8 cellular contexts compared by ENCODE assay signal in the genomic region with DNA sequence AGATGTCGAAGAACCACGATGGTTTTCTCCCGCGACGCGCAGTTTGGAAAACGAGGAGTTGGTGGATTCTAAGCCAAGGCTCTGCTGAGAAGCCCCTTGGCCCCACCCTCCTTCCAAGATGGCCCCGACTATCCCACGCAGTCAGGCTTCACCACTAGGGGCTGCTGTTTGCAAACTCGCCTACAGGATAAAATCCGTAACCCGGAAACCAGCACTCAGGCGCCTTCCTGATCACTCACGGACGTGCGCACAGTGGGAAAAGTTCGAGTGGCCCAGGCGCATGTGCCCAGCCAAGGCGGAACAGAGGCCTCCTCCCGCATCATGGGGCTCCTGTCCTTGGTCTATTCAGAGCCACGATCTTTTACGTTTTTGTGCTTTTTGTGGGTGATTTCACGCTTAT. TPM values are rescaled to one million over a fixed set of nuclear protein-coding genes. Genes with fewer than 3 reads are reported as not detected.
DNase-seq lines count a peak whose midpoint lies in the region; ATAC-seq and TF ChIP-seq lines count a peak whose summit lies in the region.

No MANE protein-coding gene starts in this region.

- peak in 1 of 2 donors; percentile 53 for ATAC-seq in CD4-positive, CD25-positive, alpha-beta regulatory T cell (ENCODE audit: low read depth in 2 of 2)
- ATAC-seq in left lobe of liver (peak; percentile 60), GM21447 (IDR thresholded peaks at IDR 0.05; ENCODE audit: unreplicated experiment) (no peak)

- no peak overlapping the region for H3K4me3 Mint-ChIP-seq in CD4-positive, CD25-positive, alpha-beta regulatory T cell
- H3K4me3 Mint-ChIP-seq in chondrocyte (ENCODE audit: unreplicated experiment) = no peak overlapping the region

- no peaks in the 10 kb centered on the region for H3K27me3 Mint-ChIP-seq in CD4-positive, CD25-positive, alpha-beta regulatory T cell
- H3K27me3 Mint-ChIP-seq in chondrocyte (ENCODE audit: low read depth) = no peaks in the 10 kb centered on the region

- no peaks in the 10 kb centered on the region for H3K9me3 Mint-ChIP-seq in CD4-positive, CD25-positive, alpha-beta regulatory T cell
- H3K9me3 Mint-ChIP-seq in chondrocyte (ENCODE audit: low read depth) = no peaks in the 10 kb centered on the region

- H3K27me3 ChIP-seq in CD4-positive, CD25-positive, alpha-beta regulatory T cell (ENCODE audit: control insufficient read depth, insufficient read depth, low read length) = no peaks in the 10 kb centered on the region

- POLR2A ChIA-PET in HEK293 (lab: Yijun Ruan, JAX) = no interaction called here

- CTCF ChIA-PET in HEK293 (lab: Yijun Ruan, JAX) = interaction anchor here (0.6 to 1.7 kb wide), 4 partner anchors 25 to 158 kb away, joined by 4 to 6 read pairs (median 4); no protein-coding TSS in a partner anchor

- H3K27ac ChIP-seq in CD4-positive, CD25-positive, alpha-beta regulatory T cell (ENCODE audit: insufficient read depth, low read length, poor library complexity, severe bottlenecking) = no peak overlapping the region
- no peak overlapping the region for H3K27ac ChIP-seq in HEK293 (ENCODE audit: extremely low read depth, low read depth, low read length)

- no peaks in the 10 kb centered on the region for H3K4me1 ChIP-seq in CD4-positive, CD25-positive, alpha-beta regulatory T cell (ENCODE audit: control insufficient read depth, insufficient read depth, low read length, poor library complexity, severe bottlenecking)
- H3K4me1 ChIP-seq in HEK293 (ENCODE audit: control insufficient read depth, insufficient read depth, low read length) = no peaks in the 10 kb centered on the region

- peak overlapping the region in 1 of 3 donors; percentile 17 for H3K27ac Mint-ChIP-seq in CD4-positive, CD25-positive, alpha-beta regulatory T cell
- no peak overlapping the region for H3K27ac Mint-ChIP-seq in chondrocyte (ENCODE audit: unreplicated experiment)

- no peak overlapping the region for H3K4me3 ChIP-seq in CD4-positive, CD25-positive, alpha-beta regulatory T cell (ENCODE audit: low read depth, low read length)
- H3K4me3 ChIP-seq in HEK293 (ENCODE audit: low read depth, low read length) = no peak overlapping the region

- H3K9me3 ChIP-seq in CD4-positive, CD25-positive, alpha-beta regulatory T cell (ENCODE audit: control insufficient read depth in 2 of 2, low read length in 2 of 2) = no peaks in the 10 kb centered on the region
- H3K9me3 ChIP-seq in HEK293 (ENCODE audit: control insufficient read depth, insufficient read depth, low read depth, low read length) = no peaks in the 10 kb centered on the region

- TF ChIP-seq CTCF in HEK293 (tag by site-specific recombination; IDR thresholded peaks at IDR 0.05) (no peak), chondrocyte (IDR thresholded peaks at IDR 0.05) (peak; percentile 78)

- peak; percentile 22 to 47 (median 43) for DNase-seq in CD4-positive, CD25-positive, alpha-beta regulatory T cell
- DNase-seq in UCSD-AML1 (lab: John Stamatoyannopoulos, UW; ENCODE audit: unreplicated experiment) (peak; percentile 42), chondrocyte (ENCODE audit: low spot score) (no peak), left lobe of liver (ENCODE audit: low spot score) (no peak), NOMO-1 treated with dmso at 0.1 percent for 144 hours (lab: John Stamatoyannopoulos, UW; ENCODE audit: unreplicated experiment) (no peak)
- peak in 5 of 6 experiments; percentile 8 to 47 (median 38) for DNase-seq in stimulated activated naive CD4-positive, alpha-beta T cell (lab: John Stamatoyannopoulos, UW)

- H3K36me3 ChIP-seq in CD4-positive, CD25-positive, alpha-beta regulatory T cell (ENCODE audit: control insufficient read depth, insufficient read depth, low read length) = no peaks in the 10 kb centered on the region
- H3K36me3 ChIP-seq in HEK293 (ENCODE audit: control insufficient read depth in 2 of 2, insufficient read depth in 1 of 2, low read length in 2 of 2) = peaks cover 0 to 54% of the 10 kb centered on the region in 2 experiments; a peak in 2 of 3 replicates

- H3K36me3 Mint-ChIP-seq in CD4-positive, CD25-positive, alpha-beta regulatory T cell = peaks cover 8% of the 10 kb centered on the region
- H3K36me3 Mint-ChIP-seq in chondrocyte (ENCODE audit: low read depth) = peaks cover 14% of the 10 kb centered on the region

- H3K4me1 Mint-ChIP-seq in CD4-positive, CD25-positive, alpha-beta regulatory T cell = no peaks in the 10 kb centered on the region
- H3K4me1 Mint-ChIP-seq in chondrocyte (ENCODE audit: low read depth) = no peaks in the 10 kb centered on the region

TF ChIP-seq in HEK293, 187 proteins besides CTCF, POLR2A, EP300 and RAD21 (continues in another document):
- TF ChIP-seq, protein P1, sequence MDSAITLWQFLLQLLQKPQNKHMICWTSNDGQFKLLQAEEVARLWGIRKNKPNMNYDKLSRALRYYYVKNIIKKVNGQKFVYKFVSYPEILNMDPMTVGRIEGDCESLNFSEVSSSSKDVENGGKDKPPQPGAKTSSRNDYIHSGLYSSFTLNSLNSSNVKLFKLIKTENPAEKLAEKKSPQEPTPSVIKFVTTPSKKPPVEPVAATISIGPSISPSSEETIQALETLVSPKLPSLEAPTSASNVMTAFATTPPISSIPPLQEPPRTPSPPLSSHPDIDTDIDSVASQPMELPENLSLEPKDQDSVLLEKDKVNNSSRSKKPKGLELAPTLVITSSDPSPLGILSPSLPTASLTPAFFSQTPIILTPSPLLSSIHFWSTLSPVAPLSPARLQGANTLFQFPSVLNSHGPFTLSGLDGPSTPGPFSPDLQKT (IDR thresholded peaks at IDR 0.05; ENCODE audit: borderline replicate concordance, low read depth, low read length) = no peak
- TF ChIP-seq SALL2 (tag by site-specific recombination; IDR thresholded peaks at IDR 0.05; ENCODE audit: borderline replicate concordance) (no peak), YY1 (tag by site-specific recombination; IDR thresholded peaks at IDR 0.05) (peak; percentile 72), GLIS2 (tag by site-specific recombination; IDR thresholded peaks at IDR 0.05) (no peak), ZFHX2 (tag by site-specific recombination; conservative IDR thresholded peaks at IDR 0.05) (peak; percentile 41; the same call in 1 of the 2 replicates), KLF8 (tag by site-specific recombination; IDR thresholded peaks at IDR 0.05) (peak; percentile 42; the same call in 1 of the 2 replicates), TSHZ1 (tag by site-specific recombination; IDR thresholded peaks at IDR 0.05; ENCODE audit: borderline replicate concordance) (no peak), ZNF660 (tag by site-specific recombination; IDR thresholded peaks at IDR 0.05) (peak; percentile 57; the same call in 1 of the 2 replicates), EGR2 (tag by site-specific recombination; IDR thresholded peaks at IDR 0.05; ENCODE audit: low read depth) (peak; percentile 53; the same call in 1 of the 2 replicates)

RNA-seq across cellular contexts. Expression of gene UQCR11, which starts 19.2 kb away (rescaled TPM):
- 126 TPM for total RNA-seq in CD4-positive, CD25-positive, alpha-beta regulatory T cell
- 100 to 1,000 TPM; 574 to 819 (median 585) TPM for polyA plus RNA-seq in CD4-positive, CD25-positive, alpha-beta regulatory T cell
- total RNA-seq in chondrocyte (173 to 190 TPM (median 184 TPM) in 3 replicates), left lobe of liver (220 TPM)

RNA-seq across cellular contexts. Expression of gene TCF3, which starts 28.0 kb away (rescaled TPM):
- 56.5 TPM for total RNA-seq in CD4-positive, CD25-positive, alpha-beta regulatory T cell
- polyA plus RNA-seq in CD4-positive, CD25-positive, alpha-beta regulatory T cell = 1 to 10 TPM; 3.4 to 7.5 (median 3.6) TPM
- total RNA-seq in chondrocyte (130 to 154 TPM (median 153 TPM) in 3 replicates), left lobe of liver (14.2 TPM)

RNA-seq across cellular contexts. Expression of gene MBD3, which starts 31.8 kb away (rescaled TPM):
- total RNA-seq in CD4-positive, CD25-positive, alpha-beta regulatory T cell = 39.7 TPM
- polyA plus RNA-seq in CD4-positive, CD25-positive, alpha-beta regulatory T cell = 1 to 10 TPM; 4.8 to 6.3 (median 5.6) TPM
- total RNA-seq in chondrocyte (83.6 to 101 TPM (median 84.1 TPM) in 3 replicates), left lobe of liver (40.3 TPM)

RNA-seq across cellular contexts. Expression of gene MEX3D, which starts 56.3 kb away (rescaled TPM):
- total RNA-seq in CD4-positive, CD25-positive, alpha-beta regulatory T cell = 3.6 TPM
- under 1 TPM in 1 of 4 donors, not detected in 3; 0.21 TPM for polyA plus RNA-seq in CD4-positive, CD25-positive, alpha-beta regulatory T cell
- 57.8 to 60.1 TPM (median 59.6 TPM) in 3 replicates for total RNA-seq in chondrocyte
- 11.4 TPM for total RNA-seq in left lobe of liver

Comparison
In these comparisons a context has a peak if more than half of its experiments do, and no peak if none do; other contexts are left out.
1. DNase-seq: peak in CD4-positive, CD25-positive, alpha-beta regulatory T cell (3 of 3), UCSD-AML1 (single experiment) and stimulated activated naive CD4-positive, alpha-beta T cell (5 of 6); none in chondrocyte (single experiment), left lobe of liver (single experiment) and NOMO-1 treated with dmso at 0.1 percent for 144 hours (single experiment).